11 cellular contexts compared by ENCODE assay signal in genomic region chr2:215831296-215831913, GRCh38.
A peak's percentile ranks its signal among the peaks of the same experiment; 100 is the strongest.
DNase-seq lines count a peak whose midpoint lies in the region; ATAC-seq, FAIRE-seq and TF ChIP-seq lines count a peak whose summit lies in the region.
"Had no signal": no experiment of that assay in that cellular context is flagged by ENCODE, and none has a peak within 500 bp of the region (broad histone marks: within the 10 kb centered on the region; RNA-seq: fewer than 3 reads in every experiment).

No MANE protein-coding gene starts in this region.

- H3K9me3 Mint-ChIP-seq in activated CD4-positive, alpha-beta T cell treated with anti-CD3 and anti-CD28 coated beads, Interleukin-2, amount 10 ng/mL, durations not matched to agents 24 days and 14 days: no peaks in the 10 kb centered on the region

- TF ChIP-seq CTCF in heart right ventricle (IDR thresholded peaks at IDR 0.05): no peak
- no peak for TF ChIP-seq CTCF in testis (IDR thresholded peaks at IDR 0.05)
- TF ChIP-seq CTCF in PC-3 (conservative IDR thresholded peaks at IDR 0.05; ENCODE audit: low read depth, low read length): no peak

- 30 to 37% methylated on average over 5 of the region's 5 CpGs for WGBS in heart right ventricle, 2 donors
- WGBS in testis, 2 donors: 20 to 36% methylated on average over 5 of the region's 5 CpGs

- no peak overlapping the region for H3K27ac Mint-ChIP-seq in activated CD4-positive, alpha-beta T cell treated with anti-CD3 and anti-CD28 coated beads, Interleukin-2, amount 10 ng/mL, durations not matched to agents 24 days and 14 days

- FAIRE-seq in RCC 7860 (lab: Jason Lieb, UNC): peak; percentile 36

- H3K36me3 ChIP-seq in heart right ventricle (no peaks in the 10 kb centered on the region), testis (ENCODE audit: low read depth, missing control alignments) (no peaks in the 10 kb centered on the region), PC-3 (ENCODE audit: low read depth, low read length) (no peaks in the 10 kb centered on the region)
- H3K36me3 ChIP-seq: HAP-1, neutrophil had no signal

- ATAC-seq in heart right ventricle (peak; percentile 36 to 73 (median 59)), HG03039 (IDR thresholded peaks at IDR 0.05; ENCODE audit: unreplicated experiment) (no peak), PC-3 (no peak)

- H3K9me3 ChIP-seq in heart right ventricle (no peaks in the 10 kb centered on the region), testis (no peaks in the 10 kb centered on the region), PC-3 (ENCODE audit: low read length) (no peaks in the 10 kb centered on the region)
- H3K9me3 ChIP-seq: HAP-1, neutrophil had no signal

- H3K4me1 ChIP-seq in heart right ventricle (peaks cover 0 to 61% (median 14%) of the 10 kb centered on the region in 9 donors), testis (peaks cover 14% of the 10 kb centered on the region), PC-3 (ENCODE audit: insufficient read depth, low read length) (peaks cover 32% of the 10 kb centered on the region)
- H3K4me1 ChIP-seq: HAP-1 had no signal

- no peak overlapping the region for H3K4me2 ChIP-seq in PC-3 (ENCODE audit: low read length)

- H3K27ac ChIP-seq in heart right ventricle: peak overlapping the region in 6 of 10 donors; percentile 32 to 63 (median 51)
- peak overlapping the region; percentile 53 to 66 for H3K27ac ChIP-seq in testis
- no peak overlapping the region for H3K27ac ChIP-seq in PC-3 (ENCODE audit: low read length)
- H3K27ac ChIP-seq: neutrophil had no signal

- intact Hi-C loops in activated CD4-positive, alpha-beta T cell treated with anti-CD3 and anti-CD28 coated beads, Interleukin-2, amount 10 ng/mL, durations not matched to agents 24 days and 14 days (cut with micrococcal nuclease): no loop called here
- intact Hi-C loops in heart right ventricle (cut with DNase I): loop anchor here in 5 of 10 donors (10.0 kb wide), 3 partner anchors 367 to 397 kb away; partner anchors contain the start of gene FN1 (in 1 of the 5)
- intact Hi-C loops in testis (cut with DNase I; ENCODE audit: low total_unique reads): no loop called here
- intact Hi-C loops in PC-3 (cut with micrococcal nuclease): loop anchor here (5.0 kb wide), 1 partner anchor 394 kb away; the partner anchor contains the start of gene FN1

- H3K27me3 ChIP-seq in heart right ventricle (no peaks in the 10 kb centered on the region), testis (no peaks in the 10 kb centered on the region), PC-3 (ENCODE audit: low read length) (no peaks in the 10 kb centered on the region)

- POLR2A ChIA-PET in PC-3 (lab: Charles Lee; ENCODE audit: unreplicated experiment): interaction anchor here (0.6 kb wide), 1 partner anchor 390 kb away, joined by 13 read pairs; no protein-coding TSS in a partner anchor

- H3K79me2 ChIP-seq in PC-3 (ENCODE audit: low read length): no peaks in the 10 kb centered on the region

- CTCF ChIA-PET in PC-3 (lab: Charles Lee): no interaction called here

- H3K4me1 Mint-ChIP-seq in activated CD4-positive, alpha-beta T cell treated with anti-CD3 and anti-CD28 coated beads, Interleukin-2, amount 10 ng/mL, durations not matched to agents 24 days and 14 days: peaks cover 9% of the 10 kb centered on the region

- no peaks in the 10 kb centered on the region for H4K20me1 ChIP-seq in PC-3 (ENCODE audit: low read length)

- BruUV-seq in PC-3 (replicated peaks; lab: Mats Ljungman, UMichigan): no TSS peak

- H3K36me3 Mint-ChIP-seq in activated CD4-positive, alpha-beta T cell treated with anti-CD3 and anti-CD28 coated beads, Interleukin-2, amount 10 ng/mL, durations not matched to agents 24 days and 14 days (ENCODE audit: low read depth): no peaks in the 10 kb centered on the region
- H3K36me3 Mint-ChIP-seq: brain had no signal

- DNase-seq in activated CD4-positive, alpha-beta T cell treated with anti-CD3 and anti-CD28 coated beads, Interleukin-2, amount 10 ng/mL, durations not matched to agents 24 days and 14 days: peak; percentile 59
- no peak for DNase-seq in activated CD4-positive, alpha-beta T cell treated with anti-CD3 and anti-CD28 coated beads for 4 hours
- no peak for DNase-seq in RCC 7860 (ENCODE audit: low spot score)
- DNase-seq in heart right ventricle: peak; percentile 23 to 30
- DNase-seq in testis: peak; percentile 64
- no peak for DNase-seq in stimulated activated CD4-positive, alpha-beta T cell treated with anti-CD3 and anti-CD28 coated beads, Interleukin-4, amount 100 ng/mL, for 1 hour
- DNase-seq in PC-3: no peak

- H3K9ac ChIP-seq in PC-3 (ENCODE audit: low read length): no peak overlapping the region

- H3K4me3 Mint-ChIP-seq in activated CD4-positive, alpha-beta T cell treated with anti-CD3 and anti-CD28 coated beads, Interleukin-2, amount 10 ng/mL, durations not matched to agents 24 days and 14 days: peak overlapping the region; percentile 46
- H3K4me3 Mint-ChIP-seq: brain had no signal

- H3F3A ChIP-seq in PC-3 (ENCODE audit: low read length, unreplicated experiment): no peaks in the 10 kb centered on the region

- H3K9me2 ChIP-seq in PC-3 (replicated peaks; ENCODE audit: low read length): no peaks in the 10 kb centered on the region

- H3K4me3 ChIP-seq in heart right ventricle: no peak overlapping the region
- H3K4me3 ChIP-seq in testis: no peak overlapping the region
- H3K4me3 ChIP-seq in PC-3 (ENCODE audit: low read length): no peak overlapping the region
- H3K4me3 ChIP-seq: HAP-1 had no signal

- no peak for TF ChIP-seq POLR2A in testis (IDR thresholded peaks at IDR 0.05)

- no peak overlapping the region for H2AFZ ChIP-seq in PC-3 (ENCODE audit: low read length)

- H3K27me3 Mint-ChIP-seq in activated CD4-positive, alpha-beta T cell treated with anti-CD3 and anti-CD28 coated beads, Interleukin-2, amount 10 ng/mL, durations not matched to agents 24 days and 14 days: peaks cover 9% of the 10 kb centered on the region
- H3K27me3 Mint-ChIP-seq: brain had no signal

Comparison
In these comparisons a context has a peak if more than half of its experiments do, and no peak if none do; other contexts are left out.
1. DNase-seq: peak in activated CD4-positive, alpha-beta T cell treated with anti-CD3 and anti-CD28 coated beads, Interleukin-2, amount 10 ng/mL, durations not matched to agents 24 days and 14 days (single experiment), heart right ventricle (2 of 2) and testis (single experiment); none in activated CD4-positive, alpha-beta T cell treated with anti-CD3 and anti-CD28 coated beads for 4 hours (0 of 2), RCC 7860 (single experiment), stimulated activated CD4-positive, alpha-beta T cell treated with anti-CD3 and anti-CD28 coated beads, Interleukin-4, amount 100 ng/mL, for 1 hour (single experiment) and PC-3 (single experiment).
2. ATAC-seq: peak in heart right ventricle (8 of 8); none in HG03039 (single experiment) and PC-3 (single experiment).